In genomic region chr7:30412810-30413504, GRCh38 we compare ENCODE assay signal across 1 cellular context.
A peak's percentile ranks its signal among the peaks of the same experiment; 100 is the strongest.
TF ChIP-seq lines count a peak whose summit lies in the region.

No MANE protein-coding gene starts in this region.

TF ChIP-seq in K562, 482 proteins besides CTCF, POLR2A, EP300 and RAD21 (continued from another document):
- TF ChIP-seq DEAF1 (CRISPR knock-in tag; IDR thresholded peaks at IDR 0.05) = peak; percentile 64; the same call in 1 of the 2 replicates
- peak; percentile 45 for TF ChIP-seq TEAD4 (IDR thresholded peaks at IDR 0.05; ENCODE audit: low read length)
- no peak for TF ChIP-seq TEAD4 (CRISPR knock-in tag; IDR thresholded peaks at IDR 0.05; ENCODE audit: borderline replicate concordance)
- no peak for TF ChIP-seq NR1H2 (CRISPR knock-in tag; IDR thresholded peaks at IDR 0.05)
- TF ChIP-seq ZNF217 (CRISPR knock-in tag; IDR thresholded peaks at IDR 0.05) = no peak
- no peak for TF ChIP-seq ZNF165 (CRISPR knock-in tag; IDR thresholded peaks at IDR 0.05; ENCODE audit: borderline replicate concordance)
- no peak for TF ChIP-seq HCFC1 (IDR thresholded peaks at IDR 0.05; ENCODE audit: low read depth, low read length)
- no peak for TF ChIP-seq POLR3G (IDR thresholded peaks at IDR 0.05; ENCODE audit: extremely low read depth, insufficient read length, insufficient replicate concordance)
- TF ChIP-seq ZNF316 (IDR thresholded peaks at IDR 0.05) = no peak
- no peak for TF ChIP-seq GTF2E2 (tag; IDR thresholded peaks at IDR 0.05)
- TF ChIP-seq ZNF584 (CRISPR knock-in tag; IDR thresholded peaks at IDR 0.05; ENCODE audit: low read depth) = no peak
- no peak for TF ChIP-seq MED1 (CRISPR knock-in tag; IDR thresholded peaks at IDR 0.05; ENCODE audit: borderline replicate concordance)
- peak; percentile 51; the same call in 1 of the 2 replicates for TF ChIP-seq STAG1 (CRISPR knock-in tag; IDR thresholded peaks at IDR 0.05; ENCODE audit: borderline replicate concordance)
- no peak for TF ChIP-seq FOSL1 (tag; conservative IDR thresholded peaks at IDR 0.05)
- no peak for TF ChIP-seq BRD4 (IDR thresholded peaks at IDR 0.05)
- peak; percentile 43; the same call in 1 of the 2 replicates for TF ChIP-seq ATF7 (IDR thresholded peaks at IDR 0.05)
- no peak for TF ChIP-seq IRF9 (tag; IDR thresholded peaks at IDR 0.05)
- TF ChIP-seq ELF2 (CRISPR knock-in tag; IDR thresholded peaks at IDR 0.05) = no peak
- TF ChIP-seq ESRRB (CRISPR knock-in tag; IDR thresholded peaks at IDR 0.05; ENCODE audit: borderline replicate concordance) = no peak
- TF ChIP-seq STAT5A (IDR thresholded peaks at IDR 0.05; ENCODE audit: borderline replicate concordance, low read length) = no peak
- TF ChIP-seq TBP (optimal IDR thresholded peaks at IDR 0.05; ENCODE audit: low read depth, low read length) = no peak
- TF ChIP-seq RB1 (IDR thresholded peaks at IDR 0.05; ENCODE audit: low read depth) = 0 out of 2 replicates have a peak, but pooled peaks have one; percentile 35
- no peak for TF ChIP-seq ZNF12 (CRISPR knock-in tag; IDR thresholded peaks at IDR 0.05)
- TF ChIP-seq ASH1L (IDR thresholded peaks at IDR 0.05; ENCODE audit: borderline replicate concordance, low read depth, partially characterized antibody) = no peak
- no peak for TF ChIP-seq NCOA4 (IDR thresholded peaks at IDR 0.05; ENCODE audit: partially characterized antibody)
- peak in 1 of 2 experiments; percentile 62; a peak in 1 of 4 replicates for TF ChIP-seq TEAD1 (CRISPR knock-in tag; IDR thresholded peaks at IDR 0.05)
- TF ChIP-seq SRSF9 (IDR thresholded peaks at IDR 0.05; ENCODE audit: borderline replicate concordance, low read depth, low read length) = no peak
- no peak for TF ChIP-seq JUN (IDR thresholded peaks at IDR 0.05; ENCODE audit: borderline replicate concordance, low read depth, low read length)
- TF ChIP-seq JUN (CRISPR knock-in tag; IDR thresholded peaks at IDR 0.05; ENCODE audit: borderline replicate concordance) = no peak
- TF ChIP-seq SMC3 (conservative IDR thresholded peaks at IDR 0.05; ENCODE audit: insufficient read depth, low read depth, low read length) = peak; percentile 86
- no peak for TF ChIP-seq KAT7 (CRISPR knock-in tag; IDR thresholded peaks at IDR 0.05; ENCODE audit: borderline replicate concordance)
- no peak for TF ChIP-seq ZNF347 (CRISPR knock-in tag; IDR thresholded peaks at IDR 0.05; ENCODE audit: low read depth)
TF ChIP-seq in K562: peak in this region for 16.
